ENCODE assay signal across 30 cellular contexts in genomic region chr10:36191009-36191408, GRCh38.
"Had no signal": no experiment of that assay in that cellular context is flagged by ENCODE, and none has a peak within 500 bp of the region (broad histone marks: within the 10 kb centered on the region; RNA-seq: fewer than 3 reads in every experiment).

No MANE protein-coding gene starts in this region.

- H2AFZ ChIP-seq: hepatocyte had no signal

- H3K4me2 ChIP-seq: hepatocyte had no signal

- ATAC-seq: activated naive CD4-positive, alpha-beta T cell treated with anti-CD3 and anti-CD28 coated beads, Interleukin-2, amount 50 U/mL, for 72 hours; activated T-cell treated with anti-CD3 and anti-CD28 coated beads, Interleukin-2, amount 50 U/mL, for 72 hours; body of pancreas; effector memory CD8-positive, alpha-beta T cell; foreskin keratinocyte; gastroesophageal sphincter; heart right ventricle; T-helper 17 cell had no signal

- H3K27ac ChIP-seq: body of pancreas, esophagus muscularis mucosa, foreskin keratinocyte, gastroesophageal sphincter, heart right ventricle, hepatocyte had no signal

- H3K36me3 ChIP-seq: esophagus muscularis mucosa, gastroesophageal sphincter, heart right ventricle had no signal

- H3K4me3 ChIP-seq: body of pancreas, esophagus muscularis mucosa, gastroesophageal sphincter, heart right ventricle, hepatocyte had no signal

- H3K9me3 ChIP-seq: body of pancreas had no signal

- DNase-seq: activated CD4-positive, alpha-beta memory T cell treated with anti-CD3 and anti-CD28 coated beads, Interleukin-2, amount 10 ng/mL, durations not matched to agents 7 days and 5 days; activated CD4-positive, alpha-beta T cell treated with anti-CD3 and anti-CD28 coated beads for 1 hour; activated CD4-positive, alpha-beta T cell treated with anti-CD3 and anti-CD28 coated beads for 4 hours; activated CD4-positive, alpha-beta T cell treated with anti-CD3 and anti-CD28 coated beads, Interleukin-2, amount 10 ng/mL, durations not matched to agents 7 days and 5 days; activated CD4-positive, alpha-beta T cell treated with anti-CD3 and anti-CD28 coated beads, Interleukin-2, amount 50 U/mL, for 4 hours; activated CD8-positive, alpha-beta memory T cell treated with anti-CD3 and anti-CD28 coated beads, Interleukin-2, amount 50 U/mL, for 48 hours; activated gamma-delta T cell; activated naive CD4-positive, alpha-beta T cell; activated naive CD4-positive, alpha-beta T cell treated with anti-CD3 and anti-CD28 coated beads, Interleukin-2, amount 10 ng/mL, durations not matched to agents 7 days and 5 days; activated naive CD8-positive, alpha-beta T cell treated with anti-CD3 and anti-CD28 coated beads, Interleukin-2, amount 10 ng/mL, durations not matched to agents 7 days and 5 days; activated T-cell treated with anti-CD3 and anti-CD28 coated beads for 4 hours; activated T-cell treated with anti-CD3 and anti-CD28 coated beads, Interleukin-2, amount 50 U/mL, for 24 hours; activated T-cell treated with anti-CD3 and anti-CD28 coated beads, Interleukin-2, amount 50 U/mL, for 72 hours; amniotic stem cell; aorta; body of pancreas; caudate nucleus; cortex of kidney; dermis blood vessel endothelial cell; effector CD4-positive, alpha-beta T cell; effector memory CD8-positive, alpha-beta T cell; erythroblast; heart right ventricle; T-helper 17 cell; T1000 had no signal

- H3K79me2 ChIP-seq: hepatocyte had no signal

- H3K4me1 ChIP-seq: foreskin keratinocyte had no signal

- H3K27me3 ChIP-seq: body of pancreas, esophagus muscularis mucosa, foreskin keratinocyte, gastroesophageal sphincter, heart right ventricle, hepatocyte had no signal
